6 cellular contexts compared by ENCODE assay signal in genomic region chr1:228164561-228165371, GRCh38. TPM values are rescaled to one million over a fixed set of nuclear protein-coding genes. Genes with fewer than 3 reads are reported as not detected.
DNase-seq lines count a peak whose midpoint lies in the region.

No MANE protein-coding gene starts in this region.

- peak overlapping the region; percentile 67 for H3K9ac ChIP-seq in HUES64 (ENCODE audit: low read depth, low read length)

- peak; percentile 3 to 43 for DNase-seq in AML-193 (lab: John Stamatoyannopoulos, UW)
- DNase-seq in skeletal muscle cell (ENCODE audit: low read depth) = no peak
- DNase-seq in NCI-H2196 (lab: John Stamatoyannopoulos, UW; ENCODE audit: unreplicated experiment) = no peak
- DNase-seq in cerebellar nuclear complex (lab: John Stamatoyannopoulos, UW) = no peak

- H3K36me3 ChIP-seq in HUES64 (ENCODE audit: insufficient read depth, low read length) (no peaks in the 10 kb centered on the region), ectodermal cell (ENCODE audit: control insufficient read depth, insufficient read depth, low read length) (no peaks in the 10 kb centered on the region)

- WGBS in HUES64 = 68% methylated on average over 20 of the region's 20 CpGs
- 70 to 71% methylated on average over 20 of the region's 20 CpGs for WGBS in ectodermal cell, 2 experiments

- H3K27me3 ChIP-seq in HUES64 (ENCODE audit: insufficient read depth, low read length) (no peaks in the 10 kb centered on the region), ectodermal cell (ENCODE audit: control insufficient read depth, insufficient read depth, low read length, poor library complexity, severe bottlenecking) (peaks cover 10% of the 10 kb centered on the region)

- H3K4me1 ChIP-seq in HUES64 (ENCODE audit: insufficient read depth, low read length) = 0 out of 2 replicates have a peak, but pooled peaks cover 12% of the 10 kb centered on the region
- H3K4me1 ChIP-seq in ectodermal cell (ENCODE audit: control insufficient read depth, insufficient read depth, low read length) = peaks cover 11% of the 10 kb centered on the region

- H3K27ac ChIP-seq in HUES64 (ENCODE audit: low read depth, low read length) = 0 out of 2 replicates have a peak overlapping the region, but pooled peaks have one; percentile 16
- no peak overlapping the region for H3K27ac ChIP-seq in ectodermal cell (ENCODE audit: insufficient read depth, low read depth, low read length, poor library complexity, severe bottlenecking)

- peak overlapping the region; percentile 75 for H3K4me3 ChIP-seq in HUES64 (ENCODE audit: low read length)
- peak overlapping the region; percentile 71 for H3K4me3 ChIP-seq in ectodermal cell (ENCODE audit: insufficient read depth, low read depth, low read length)
- peak overlapping the region; percentile 52 for H3K4me3 ChIP-seq in skeletal muscle cell (ENCODE audit: low read depth, low read length)

- H3K9me3 ChIP-seq in HUES64 (ENCODE audit: insufficient read depth, low read depth, low read length) = no peaks in the 10 kb centered on the region
- H3K9me3 ChIP-seq in ectodermal cell (ENCODE audit: control insufficient read depth, low read length) = no peaks in the 10 kb centered on the region

RNA-seq across cellular contexts. Expression of gene IBA57, which starts 0.8 kb away (rescaled TPM):
- 3.6 TPM for polyA plus RNA-seq in HUES64 (2013, experiment 1 of 2)
- 2.9 TPM for polyA plus RNA-seq in HUES64 (2013, experiment 2 of 2)
- polyA plus RNA-seq in ectodermal cell (2013, experiment 1 of 4) = 6.3 TPM
- polyA plus RNA-seq in ectodermal cell (2013, experiment 2 of 4) = 5.9 TPM
- polyA plus RNA-seq in ectodermal cell (2013, experiment 3 of 4) = 3.5 TPM
- polyA plus RNA-seq in ectodermal cell (2013, experiment 4 of 4) = 4.3 TPM

RNA-seq across cellular contexts. Expression of gene GJC2, which starts 15.0 kb away (rescaled TPM):
- polyA plus RNA-seq in HUES64 (2013, experiment 1 of 2) = 0.35 TPM
- polyA plus RNA-seq in HUES64 (2013, experiment 2 of 2) = 0.38 TPM
- 0.63 TPM for polyA plus RNA-seq in ectodermal cell (2013, experiment 1 of 4)
- polyA plus RNA-seq in ectodermal cell (2013, experiment 2 of 4) = 0.62 TPM
- 0.64 TPM for polyA plus RNA-seq in ectodermal cell (2013, experiment 3 of 4)
- 0.36 TPM for polyA plus RNA-seq in ectodermal cell (2013, experiment 4 of 4)

RNA-seq across cellular contexts. Expression of gene GUK1, which starts 24.7 kb away (rescaled TPM):
- polyA plus RNA-seq in HUES64 (2013, experiment 1 of 2) = 85.7 TPM
- polyA plus RNA-seq in HUES64 (2013, experiment 2 of 2) = 83.2 TPM
- polyA plus RNA-seq in ectodermal cell (2013, experiment 1 of 4) = 99.6 TPM
- polyA plus RNA-seq in ectodermal cell (2013, experiment 2 of 4) = 91.8 TPM
- 107 TPM for polyA plus RNA-seq in ectodermal cell (2013, experiment 3 of 4)
- polyA plus RNA-seq in ectodermal cell (2013, experiment 4 of 4) = 114 TPM

RNA-seq across cellular contexts. Expression of gene OBSCN, which starts 43.1 kb away (rescaled TPM):
- 11.7 TPM for polyA plus RNA-seq in HUES64 (2013, experiment 1 of 2)
- 11.5 TPM for polyA plus RNA-seq in HUES64 (2013, experiment 2 of 2)
- 18.2 TPM for polyA plus RNA-seq in ectodermal cell (2013, experiment 1 of 4)
- 30.8 TPM for polyA plus RNA-seq in ectodermal cell (2013, experiment 2 of 4)
- 19.0 TPM for polyA plus RNA-seq in ectodermal cell (2013, experiment 3 of 4)
- polyA plus RNA-seq in ectodermal cell (2013, experiment 4 of 4) = 32.0 TPM

RNA-seq across cellular contexts. Expression of gene MRPL55, which starts 55.7 kb away (rescaled TPM):
- 47.5 TPM for polyA plus RNA-seq in HUES64 (2013, experiment 1 of 2)
- polyA plus RNA-seq in HUES64 (2013, experiment 2 of 2) = 53.4 TPM
- polyA plus RNA-seq in ectodermal cell (2013, experiment 1 of 4) = 61.8 TPM
- 50.4 TPM for polyA plus RNA-seq in ectodermal cell (2013, experiment 2 of 4)
- polyA plus RNA-seq in ectodermal cell (2013, experiment 3 of 4) = 52.6 TPM
- 56.9 TPM for polyA plus RNA-seq in ectodermal cell (2013, experiment 4 of 4)

Comparison
In these comparisons a context has a peak if more than half of its experiments do, and no peak if none do; other contexts are left out.
1. DNase-seq: peak in AML-193 (2 of 2); none in skeletal muscle cell (single experiment), NCI-H2196 (single experiment) and cerebellar nuclear complex (0 of 2).
2. Peak in every context shown above with its lines, with median percentiles within 50 percentile points of each other: H3K4me3 ChIP-seq.